15 cellular contexts compared by ENCODE assay signal in the genomic region with DNA sequence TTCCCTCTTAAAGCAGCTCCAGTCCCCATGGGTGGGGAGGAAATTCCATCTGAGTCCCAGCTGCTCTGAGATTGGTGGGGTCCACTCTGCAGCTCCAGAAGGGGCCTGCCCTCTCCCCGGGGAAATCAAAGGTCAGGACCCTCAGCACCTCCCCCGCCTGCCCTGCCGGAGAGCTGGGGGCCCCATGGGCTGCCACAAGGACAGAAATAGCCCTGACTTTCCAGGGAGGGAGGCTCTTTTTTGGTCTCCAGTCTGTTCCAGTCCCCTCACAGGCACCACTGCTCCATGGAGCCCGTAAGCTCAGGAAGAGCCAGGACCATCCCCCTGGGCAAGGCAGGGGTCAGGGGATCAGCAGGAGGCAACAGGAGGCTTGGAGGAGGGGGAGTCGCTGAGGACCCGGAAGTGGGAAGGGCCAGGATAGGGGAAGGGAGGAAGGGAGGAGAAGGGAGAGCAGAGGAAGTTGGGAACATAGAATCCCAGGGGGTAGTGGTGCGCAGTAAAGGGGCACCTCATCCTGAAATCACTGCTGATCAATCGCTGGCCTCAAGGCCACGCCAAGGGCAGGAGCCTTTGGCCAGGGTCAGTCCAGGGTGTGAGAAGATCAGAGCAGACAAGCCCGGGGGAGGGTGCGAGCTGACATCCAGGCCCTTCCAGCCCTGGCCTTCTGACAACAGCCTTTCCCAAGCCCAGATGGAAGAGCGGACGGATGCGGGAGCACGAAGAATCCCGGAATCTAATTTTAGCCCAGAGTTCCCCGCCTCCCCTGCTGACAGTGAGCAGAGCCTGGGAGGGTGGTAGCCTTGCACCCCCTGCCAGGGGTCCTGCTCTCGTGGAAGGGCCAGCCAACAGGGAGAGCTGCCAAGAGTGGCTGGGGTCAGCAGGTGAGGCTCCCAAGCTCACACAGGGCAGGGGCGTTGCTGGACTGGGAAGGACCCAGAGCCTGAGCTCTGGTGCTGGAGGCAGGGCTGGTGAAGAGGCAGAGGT. TPM values are rescaled to one million over a fixed set of nuclear protein-coding genes. Genes with fewer than 3 reads are reported as not detected.
DNase-seq lines count a peak whose midpoint lies in the region; ATAC-seq and TF ChIP-seq lines count a peak whose summit lies in the region.
"Had no signal": no experiment of that assay in that cellular context is flagged by ENCODE, and none has a peak within 500 bp of the region (broad histone marks: within the 10 kb centered on the region; RNA-seq: fewer than 3 reads in every experiment).

No MANE protein-coding gene starts in this region.

- no peaks in the 10 kb centered on the region for H3K27me3 ChIP-seq in adrenal gland
- H3K27me3 ChIP-seq in right cardiac atrium (ENCODE audit: control insufficient read depth, insufficient read depth), result no peaks in the 10 kb centered on the region
- H3K27me3 ChIP-seq: ovary, upper lobe of left lung had no signal

- TF ChIP-seq POLR2A in adrenal gland (IDR thresholded peaks at IDR 0.05), result no peak

- H3K9me3 ChIP-seq in adrenal gland (replicated peaks in 1 of 3), result peaks cover 0 to 2% (median 0%) of the 10 kb centered on the region in 3 donors
- no peaks in the 10 kb centered on the region for H3K9me3 ChIP-seq in right cardiac atrium (ENCODE audit: control insufficient read depth, low read length)

- no peak overlapping the region for H3K4me3 ChIP-seq in adrenal gland
- H3K4me3 ChIP-seq in right cardiac atrium (ENCODE audit: low read length), result no peak overlapping the region
- H3K4me3 ChIP-seq: ovary, upper lobe of left lung had no signal

- H3K4me1 ChIP-seq in adrenal gland (replicated peaks in 1 of 2), result no peaks in the 10 kb centered on the region
- peaks cover 5% of the 10 kb centered on the region for H3K4me1 ChIP-seq in right cardiac atrium (ENCODE audit: control insufficient read depth, insufficient read depth, low read length)

- DNase-seq in GM04504 (ENCODE audit: low read depth) (peak; percentile 10), adrenal gland (peak in 3 of 7 donors; percentile 16 to 57 (median 45)), right cardiac atrium (peak; percentile 51 to 78 (median 68)), posterior vena cava (ENCODE audit: low spot score) (peak; percentile 83), medulla oblongata (ENCODE audit: extremely low spot score) (no peak)
- DNase-seq: activated CD4-positive, alpha-beta memory T cell treated with anti-CD3 and anti-CD28 coated beads, Interleukin-2, amount 10 ng/mL, durations not matched to agents 7 days and 5 days; COR-L47; NCI-H1417 treated with DMSO at 0.1 percent for 48 hours; NK-92 treated with Interleukin-12 subunit alpha and Interleukin-12 subunit beta, amount 100 ng/mL, for 24 hours; T-cell; upper lobe of left lung had no signal

- 23 to 60% (median 31%) methylated on average over 12 to 19 of the region's 19 CpGs for WGBS in adrenal gland, 4 donors
- WGBS in right cardiac atrium, result 15% methylated on average over 19 of the region's 19 CpGs

- ATAC-seq in right cardiac atrium (peak; percentile 56 to 59), HG02840 (IDR thresholded peaks at IDR 0.05; ENCODE audit: low FRiP score, unreplicated experiment) (no peak), GM18858 (IDR thresholded peaks at IDR 0.05; ENCODE audit: unreplicated experiment) (no peak), GM21390 (IDR thresholded peaks at IDR 0.05; ENCODE audit: unreplicated experiment) (no peak)
- ATAC-seq: T-cell had no signal

- no peak for TF ChIP-seq CTCF in adrenal gland (IDR thresholded peaks at IDR 0.05)

- H3K27ac ChIP-seq in adrenal gland (peak overlapping the region in 3 of 5 donors; percentile 21 to 78 (median 54)), right cardiac atrium (ENCODE audit: low read length) (peak overlapping the region; percentile 19)
- H3K27ac ChIP-seq: ovary had no signal

- intact Hi-C loops in adrenal gland (cut with DNase I), result no loop called here
- intact Hi-C loops in right cardiac atrium (cut with DNase I), result no loop called here
- intact Hi-C loops in posterior vena cava (cut with DNase I), result no loop called here

- H3K36me3 ChIP-seq in adrenal gland (replicated peaks in 1 of 2), result no peaks in the 10 kb centered on the region
- H3K36me3 ChIP-seq: ovary, upper lobe of left lung had no signal

RNA-seq across cellular contexts. Expression of gene ADRA2B, which starts 7.5 kb away (rescaled TPM):
- 10 to 100 TPM in 1 of 8 donors, 1 to 10 TPM in 6, under 1 TPM in 1; 0.95 to 12.9 (median 4.3) TPM for total RNA-seq in adrenal gland
- polyA plus RNA-seq in adrenal gland, result 1 to 10 TPM; 1.2 to 5.5 (median 2.0) TPM
- total RNA-seq in right cardiac atrium, result under 1 TPM; 0.11 to 0.91 (median 0.66) TPM
- polyA plus RNA-seq in right cardiac atrium, result 2.2 TPM
- 1 to 10 TPM; 4.1 to 7.1 TPM for total RNA-seq in posterior vena cava

RNA-seq across cellular contexts. Expression of gene ASTL, which starts 29.4 kb away (rescaled TPM):
- total RNA-seq in adrenal gland (not detected), right cardiac atrium (not detected), posterior vena cava (not detected)
- polyA plus RNA-seq in adrenal gland (not detected), right cardiac atrium (not detected)

RNA-seq across cellular contexts. Expression of gene DUSP2, which starts 36.4 kb away (rescaled TPM):
- total RNA-seq in adrenal gland (1 to 10 TPM in 7 of 8 donors, under 1 TPM in 1; 0.97 to 4.7 (median 2.3) TPM), right cardiac atrium (1 to 10 TPM; 1.2 to 2.6 (median 1.4) TPM), posterior vena cava (1 to 10 TPM; 3.5 to 3.8 TPM)
- polyA plus RNA-seq in adrenal gland (1 to 10 TPM in 2 of 3 donors, under 1 TPM in 1; 0.48 to 2.4 (median 1.9) TPM), right cardiac atrium (2.2 TPM)

Comparison
In these comparisons a context has a peak if more than half of its experiments do, and no peak if none do; other contexts are left out.
1. ATAC-seq: peak in right cardiac atrium (2 of 2); none in HG02840 (single experiment), GM18858 (single experiment) and GM21390 (single experiment).